In the genomic region with DNA sequence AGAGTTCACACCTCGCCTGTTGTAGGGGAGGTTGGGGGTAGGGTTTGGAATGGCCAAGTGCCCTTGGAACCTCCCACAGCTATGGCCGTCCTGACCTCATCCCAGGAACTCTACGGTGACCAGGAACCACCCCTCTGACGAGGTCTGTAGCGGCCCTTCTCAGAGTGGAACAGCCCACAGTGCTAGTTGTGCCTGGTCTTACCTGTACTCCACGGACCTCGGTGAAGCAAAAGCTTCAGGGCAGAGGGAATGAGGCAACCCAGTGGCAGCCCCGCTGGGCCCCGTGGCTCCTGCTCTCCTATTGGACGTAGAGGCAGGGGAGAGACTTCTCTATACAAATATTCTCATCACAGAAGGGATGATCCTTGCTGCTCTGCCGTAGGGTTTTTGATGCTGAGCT, we compare ENCODE assay signal across 24 cellular contexts. TPM values are rescaled to one million over a fixed set of nuclear protein-coding genes. Genes with fewer than 3 reads are reported as not detected.
DNase-seq lines count a peak whose midpoint lies in the region; ATAC-seq, FAIRE-seq and TF ChIP-seq lines count a peak whose summit lies in the region.
"Had no signal": no experiment of that assay in that cellular context is flagged by ENCODE, and none has a peak within 500 bp of the region (broad histone marks: within the 10 kb centered on the region; RNA-seq: fewer than 3 reads in every experiment).

No MANE protein-coding gene starts in this region.

- no TSS peak for BruUV-seq in K562 (replicated peaks; lab: Mats Ljungman, UMichigan)

- peak; percentile 9 to 16 for ATAC-seq in activated T-cell treated with anti-CD3 and anti-CD28 coated beads, Interleukin-2, amount 50 U/mL, for 4 hours
- ATAC-seq in K562 = peak; percentile 46
- peak; percentile 6 for ATAC-seq in mucosa of descending colon
- no peak for ATAC-seq in stimulated activated memory B cell treated with anti-CD40 and anti-IgM and Interleukin-4, amounts not matched to agents 10 μg/mL and 1 μg/mL and 100 μg/mL, for 72 hours
- no peak for ATAC-seq in HG03354 (IDR thresholded peaks at IDR 0.05; ENCODE audit: poor library complexity, severe bottlenecking, unreplicated experiment)
- no peak for ATAC-seq in naive thymus-derived CD8-positive, alpha-beta T cell
- ATAC-seq: SK-N-SH treated with all-trans-retinoic acid at 6 μM for 48 hours had no signal

- no peaks in the 10 kb centered on the region for H3K9me3 Mint-ChIP-seq in activated T-cell treated with anti-CD3 and anti-CD28 coated beads, Interleukin-2, amount 50 U/mL, for 4 hours
- H3K9me3 Mint-ChIP-seq in stimulated activated memory B cell treated with anti-CD40 and anti-IgM and Interleukin-4, amounts not matched to agents 10 μg/mL and 1 μg/mL and 100 μg/mL, for 72 hours = no peaks in the 10 kb centered on the region
- H3K9me3 Mint-ChIP-seq in naive thymus-derived CD8-positive, alpha-beta T cell = no peaks in the 10 kb centered on the region

- intact Hi-C loops in K562 (cut with micrococcal nuclease) (no loop called here), mucosa of descending colon (cut with DNase I, micrococcal nuclease) (no loop called here)

- no peaks in the 10 kb centered on the region for H3K9me1 ChIP-seq in K562 (ENCODE audit: control insufficient read depth, insufficient read depth, low read length)

- H3K27ac Mint-ChIP-seq in stimulated activated memory B cell treated with anti-CD40 and anti-IgM and Interleukin-4, amounts not matched to agents 10 μg/mL and 1 μg/mL and 100 μg/mL, for 72 hours = peak overlapping the region; percentile 42
- no peak overlapping the region for H3K27ac Mint-ChIP-seq in naive thymus-derived CD8-positive, alpha-beta T cell

- H3K4me1 ChIP-seq in K562 (replicated peaks in 1 of 2; ENCODE audit: control insufficient read depth in 2 of 2, insufficient read depth in 2 of 2, low read length in 2 of 2) (peaks cover 0 to 10% of the 10 kb centered on the region in 2 experiments; a peak in 1 of 5 replicates), mucosa of descending colon (ENCODE audit: low read depth) (peaks cover 6% of the 10 kb centered on the region)

- no peak overlapping the region for H3K4me2 ChIP-seq in K562 (ENCODE audit: insufficient read depth, low read length)

- H2AFZ ChIP-seq in K562 (ENCODE audit: low read depth, low read length) = no peak overlapping the region

- POLR2A ChIA-PET in K562 (lab: Yijun Ruan, JAX) = interaction anchor here (0.6 kb wide), 1 partner anchor 477 kb away, joined by 3 read pairs; no protein-coding TSS in a partner anchor
- POLR2A ChIA-PET in naive thymus-derived CD8-positive, alpha-beta T cell (lab: Charles Lee) = no interaction called here

- H3K79me2 ChIP-seq in K562 (ENCODE audit: control insufficient read depth, insufficient read depth, low read length) = no peaks in the 10 kb centered on the region

- H3K27me3 Mint-ChIP-seq in activated T-cell treated with anti-CD3 and anti-CD28 coated beads, Interleukin-2, amount 50 U/mL, for 4 hours (ENCODE audit: low read depth) = no peaks in the 10 kb centered on the region
- no peaks in the 10 kb centered on the region for H3K27me3 Mint-ChIP-seq in stimulated activated memory B cell treated with anti-CD40 and anti-IgM and Interleukin-4, amounts not matched to agents 10 μg/mL and 1 μg/mL and 100 μg/mL, for 72 hours
- H3K27me3 Mint-ChIP-seq in naive thymus-derived CD8-positive, alpha-beta T cell = no peaks in the 10 kb centered on the region
- H3K27me3 Mint-ChIP-seq: CD4-positive, alpha-beta memory T cell had no signal

- TF ChIP-seq CTCF in K562 (IDR thresholded peaks at IDR 0.05 in 2 of 3, conservative IDR thresholded peaks at IDR 0.05 in 1 of 3; ENCODE audit: insufficient read depth in 2 of 3, low read depth in 1 of 3, low read length in 3 of 3) (no peak), mucosa of descending colon (IDR thresholded peaks at IDR 0.05) (no peak)

- H3K9me3 ChIP-seq in K562 (replicated peaks; ENCODE audit: control insufficient read depth, insufficient read depth, low read depth, low read length) (no peaks in the 10 kb centered on the region), mucosa of descending colon (no peaks in the 10 kb centered on the region)
- H3K9me3 ChIP-seq: BLaER1 treated with 17β-estradiol and CSF1 and Interleukin-3, amounts not matched to agents 10 nM and 100 nM had no signal

- H3K4me3 Mint-ChIP-seq in activated T-cell treated with anti-CD3 and anti-CD28 coated beads, Interleukin-2, amount 50 U/mL, for 4 hours = no peak overlapping the region
- H3K4me3 Mint-ChIP-seq in stimulated activated memory B cell treated with anti-CD40 and anti-IgM and Interleukin-4, amounts not matched to agents 10 μg/mL and 1 μg/mL and 100 μg/mL, for 72 hours = no peak overlapping the region
- H3K4me3 Mint-ChIP-seq in naive thymus-derived CD8-positive, alpha-beta T cell = no peak overlapping the region
- H3K4me3 Mint-ChIP-seq: CD4-positive, alpha-beta memory T cell had no signal

- in situ Hi-C loops in K562 (cut with MboI) = no loop called here

- H3K36me3 Mint-ChIP-seq in activated T-cell treated with anti-CD3 and anti-CD28 coated beads, Interleukin-2, amount 50 U/mL, for 4 hours (ENCODE audit: insufficient read depth) = peaks cover 18% of the 10 kb centered on the region
- H3K36me3 Mint-ChIP-seq in stimulated activated memory B cell treated with anti-CD40 and anti-IgM and Interleukin-4, amounts not matched to agents 10 μg/mL and 1 μg/mL and 100 μg/mL, for 72 hours = peaks cover 44% of the 10 kb centered on the region
- peaks cover 0 to 45% (median 6%) of the 10 kb centered on the region in 3 donors for H3K36me3 Mint-ChIP-seq in naive thymus-derived CD8-positive, alpha-beta T cell

- no peak for FAIRE-seq in K562 (lab: Jason Lieb, UNC)
- FAIRE-seq: G401.6 had no signal

- CTCF ChIA-PET in K562 (lab: Yijun Ruan, JAX; ENCODE audit: low intra/inter-chr PET ratio) = no interaction called here

- H3K27ac ChIP-seq in K562 (ENCODE audit: extremely low read depth, low read depth, low read length) = no peak overlapping the region
- H3K27ac ChIP-seq: HL-60 had no signal

- 59% methylated on average over 11 of the region's 11 CpGs for WGBS in K562 (ENCODE audit: insufficient coverage, low coverage, missing lambda C conversion rate)

- H3K4me3 ChIP-seq in K562 (no peak overlapping the region), mucosa of descending colon (no peak overlapping the region)
- H3K4me3 ChIP-seq: BLaER1 treated with 17β-estradiol and CSF1 and Interleukin-3, amounts not matched to agents 10 nM and 100 nM had no signal

- DNase-seq in activated T-cell treated with anti-CD3 and anti-CD28 coated beads, Interleukin-2, amount 50 U/mL, for 4 hours = no peak
- DNase-seq in activated T-cell treated with anti-CD3 and anti-CD28 coated beads for 4 hours = no peak
- no peak for DNase-seq in K562 (ENCODE audit: extremely low read depth in 1 of 4, low spot score in 3 of 4)
- DNase-seq in mucosa of descending colon = peak in 1 of 3 donors; percentile 31
- DNase-seq in activated gamma-delta T cell (lab: John Stamatoyannopoulos, UW) = no peak
- DNase-seq in naive thymus-derived CD8-positive, alpha-beta T cell = no peak
- DNase-seq: 8988T; CD4-positive, alpha-beta memory T cell; KG1; NCI-H1105; NCI-H146; NCI-H2029; NCI-H226; NCI-H510A treated with DMSO at 0.1 percent for 48 hours; NCI-H748 treated with DMSO at 0.1 percent for 48 hours; NK-92 treated with Interleukin-12 subunit alpha and Interleukin-12 subunit beta, amount 100 ng/mL, for 24 hours; SIG-M5 had no signal

- H3K4me1 Mint-ChIP-seq in activated T-cell treated with anti-CD3 and anti-CD28 coated beads, Interleukin-2, amount 50 U/mL, for 4 hours (ENCODE audit: low read depth) = no peaks in the 10 kb centered on the region
- no peaks in the 10 kb centered on the region for H3K4me1 Mint-ChIP-seq in stimulated activated memory B cell treated with anti-CD40 and anti-IgM and Interleukin-4, amounts not matched to agents 10 μg/mL and 1 μg/mL and 100 μg/mL, for 72 hours
- H3K4me1 Mint-ChIP-seq in naive thymus-derived CD8-positive, alpha-beta T cell = peaks cover 0 to 3% (median 1%) of the 10 kb centered on the region in 4 donors

- no peak overlapping the region; a peak in 1 of 4 replicates for H3K9ac ChIP-seq in K562 (ENCODE audit: insufficient read depth in 1 of 2, low read depth in 2 of 2, low read length in 2 of 2)
- H3K9ac ChIP-seq: BLaER1 treated with 17β-estradiol and CSF1 and Interleukin-3, amounts not matched to agents 10 nM and 100 nM had no signal

- TF ChIP-seq POLR2A in K562 (conservative IDR thresholded peaks at IDR 0.05) = peak; percentile 52; the same call in 1 of the 2 replicates

- H3K27me3 ChIP-seq in K562 (ENCODE audit: control insufficient read depth in 2 of 2, insufficient read depth in 2 of 2, low read length in 2 of 2) = no peaks in the 10 kb centered on the region
- H3K27me3 ChIP-seq: BLaER1 treated with 17β-estradiol and CSF1 and Interleukin-3, amounts not matched to agents 10 nM and 100 nM had no signal

- no peak for TF ChIP-seq RAD21 in K562 (CRISPR knock-in tag; conservative IDR thresholded peaks at IDR 0.05 in 1 of 2, IDR thresholded peaks at IDR 0.05 in 1 of 2)

- H3K36me3 ChIP-seq in K562 (ENCODE audit: control insufficient read depth, insufficient read depth, low read length) = peaks cover 44% of the 10 kb centered on the region; the same call in 2 of the 3 replicates
- peaks cover 3% of the 10 kb centered on the region for H3K36me3 ChIP-seq in mucosa of descending colon (ENCODE audit: low read depth)

- no peaks in the 10 kb centered on the region for H4K20me1 ChIP-seq in K562 (replicated peaks; ENCODE audit: control insufficient read depth, insufficient read depth, low read length)

- TF ChIP-seq EP300 in K562 (IDR thresholded peaks at IDR 0.05; ENCODE audit: low read length) = no peak

RNA-seq across cellular contexts. Expression of gene TSSK6, which starts 7.1 kb away (rescaled TPM):
- 1 to 10 TPM; 3.6 to 3.8 (median 3.8) TPM for total RNA-seq in activated T-cell treated with anti-CD3 and anti-CD28 coated beads, Interleukin-2, amount 50 U/mL, for 4 hours
- 1.3 and 7.5 TPM in 2 replicates for total RNA-seq in K562 (2011; cell fraction: chromatin; rRNA removed; ENCODE audit: low replicate concordance)
- 14.5 and 15.7 TPM in 2 replicates for total RNA-seq in K562 (2011; cell fraction: nucleolus; rRNA removed)
- total RNA-seq in K562 (2011; cell fraction: nucleoplasm; rRNA removed) = 4.5 TPM in 2 replicates
- total RNA-seq in K562 (2014; rRNA removed) = 2.0 and 2.1 TPM in 2 replicates
- 0.22 TPM in 1 of 2 replicates, not detected in the other for total RNA-seq in K562 (2014; rRNA removed; fragmentation: Illumina TruSeq; extraction: Trizol)
- total RNA-seq in K562 (2015; rRNA removed; fragmentation: Illumina TruSeq; extraction: Trizol) = 0.76 and 0.90 TPM in 2 replicates
- total RNA-seq in K562 (2021) = 2.4 and 2.6 TPM in 2 replicates
- polyA plus RNA-seq in K562 (2011; rRNA removed) = 0.93 and 1.8 TPM in 2 replicates
- 2.5 and 7.7 TPM in 2 replicates for polyA plus RNA-seq in K562 (2011; cell fraction: cytosol; rRNA removed)
- polyA plus RNA-seq in K562 (2011; cell fraction: nucleus; rRNA removed) = 3.6 and 7.5 TPM in 2 replicates
- polyA plus RNA-seq in K562 (2012) = 1.3 and 2.7 TPM in 2 replicates
- 0.21 and 0.39 TPM in 2 replicates for polyA plus RNA-seq in K562 (2014; fragmentation: Illumina TruSeq; extraction: Trizol)
- polyA plus RNA-seq in K562 (2014; fragmentation: Nextera tagmentation; extraction: Ambion mirVana) = not detected
- polyA plus RNA-seq in K562 (2014; rRNA removed) = 2.4 and 3.9 TPM in 2 replicates
- 0.54 and 0.67 TPM in 2 replicates for polyA minus RNA-seq in K562 (2011; rRNA and poly(A)+ RNA removed)
- polyA minus RNA-seq in K562 (2011; cell fraction: cytosol; rRNA and poly(A)+ RNA removed) = 1.4 TPM in 1 of 2 replicates, not detected in the other
- 7.4 and 9.3 TPM in 2 replicates for polyA minus RNA-seq in K562 (2011; cell fraction: nucleus; rRNA and poly(A)+ RNA removed)
- 1 to 10 TPM; 1.8 to 2.5 (median 2.3) TPM for total RNA-seq in mucosa of descending colon
- 10 to 100 TPM in 1 of 2 experiments, 1 to 10 TPM in 1; 9.3 to 10.8 TPM for total RNA-seq in naive thymus-derived CD8-positive, alpha-beta T cell
- polyA plus RNA-seq in naive thymus-derived CD8-positive, alpha-beta T cell = 1 to 10 TPM in 2 of 3 donors, under 1 TPM in 1; 0.59 to 3.7 (median 3.1) TPM

RNA-seq across cellular contexts. Expression of gene NDUFA13, which starts 7.8 kb away (rescaled TPM):
- total RNA-seq in activated T-cell treated with anti-CD3 and anti-CD28 coated beads, Interleukin-2, amount 50 U/mL, for 4 hours = 100 to 1,000 TPM; 431 to 445 (median 436) TPM
- total RNA-seq in K562 (2011; cell fraction: chromatin; rRNA removed; ENCODE audit: low replicate concordance) = 115 and 283 TPM in 2 replicates
- 289 and 359 TPM in 2 replicates for total RNA-seq in K562 (2011; cell fraction: nucleolus; rRNA removed)
- total RNA-seq in K562 (2011; cell fraction: nucleoplasm; rRNA removed) = 176 and 255 TPM in 2 replicates
- 386 and 429 TPM in 2 replicates for total RNA-seq in K562 (2014; rRNA removed)
- 74.8 and 146 TPM in 2 replicates for total RNA-seq in K562 (2014; rRNA removed; fragmentation: Illumina TruSeq; extraction: Trizol)
- 397 and 447 TPM in 2 replicates for total RNA-seq in K562 (2015; rRNA removed; fragmentation: Illumina TruSeq; extraction: Trizol)
- total RNA-seq in K562 (2021) = 522 and 559 TPM in 2 replicates
- polyA plus RNA-seq in K562 (2011; rRNA removed) = 340 and 343 TPM in 2 replicates
- polyA plus RNA-seq in K562 (2011; cell fraction: cytosol; rRNA removed) = 881 and 1,009 TPM in 2 replicates
- 249 and 320 TPM in 2 replicates for polyA plus RNA-seq in K562 (2011; cell fraction: nucleus; rRNA removed)
- 401 and 675 TPM in 2 replicates for polyA plus RNA-seq in K562 (2012)
- 298 and 395 TPM in 2 replicates for polyA plus RNA-seq in K562 (2014; fragmentation: Illumina TruSeq; extraction: Trizol)
- 100 to 1,000 TPM; 263 to 440 TPM for polyA plus RNA-seq in K562 (2014; fragmentation: Nextera tagmentation; extraction: Ambion mirVana)
- 596 and 801 TPM in 2 replicates for polyA plus RNA-seq in K562 (2014; rRNA removed)
- polyA minus RNA-seq in K562 (2011; rRNA and poly(A)+ RNA removed) = 72.8 and 113 TPM in 2 replicates
- 98.7 and 142 TPM in 2 replicates for polyA minus RNA-seq in K562 (2011; cell fraction: cytosol; rRNA and poly(A)+ RNA removed)
- polyA minus RNA-seq in K562 (2011; cell fraction: nucleus; rRNA and poly(A)+ RNA removed) = 52.4 and 62.5 TPM in 2 replicates
- 100 to 1,000 TPM; 347 to 437 (median 348) TPM for total RNA-seq in mucosa of descending colon
- total RNA-seq in naive thymus-derived CD8-positive, alpha-beta T cell = 100 to 1,000 TPM; 177 to 180 TPM
- polyA plus RNA-seq in naive thymus-derived CD8-positive, alpha-beta T cell = 100 to 1,000 TPM; 329 to 360 (median 338) TPM

RNA-seq across cellular contexts. Expression of gene YJEFN3, which starts 20.5 kb away (rescaled TPM):
- total RNA-seq in activated T-cell treated with anti-CD3 and anti-CD28 coated beads, Interleukin-2, amount 50 U/mL, for 4 hours = 10 to 100 TPM; 10.6 to 13.7 (median 13.4) TPM
- 31.5 and 32.8 TPM in 2 replicates for total RNA-seq in K562 (2011; cell fraction: chromatin; rRNA removed; ENCODE audit: low replicate concordance)
- 14.5 and 16.2 TPM in 2 replicates for total RNA-seq in K562 (2011; cell fraction: nucleolus; rRNA removed)
- total RNA-seq in K562 (2011; cell fraction: nucleoplasm; rRNA removed) = 22.3 and 39.8 TPM in 2 replicates
- total RNA-seq in K562 (2014; rRNA removed) = 1.3 and 1.5 TPM in 2 replicates
- 0.86 and 0.98 TPM in 2 replicates for total RNA-seq in K562 (2014; rRNA removed; fragmentation: Illumina TruSeq; extraction: Trizol)
- total RNA-seq in K562 (2015; rRNA removed; fragmentation: Illumina TruSeq; extraction: Trizol) = 1.1 TPM in 2 replicates
- 3.6 and 4.8 TPM in 2 replicates for total RNA-seq in K562 (2021)
- 1.0 and 1.6 TPM in 2 replicates for polyA plus RNA-seq in K562 (2011; rRNA removed)
- polyA plus RNA-seq in K562 (2011; cell fraction: cytosol; rRNA removed) = 0.86 and 2.6 TPM in 2 replicates
- polyA plus RNA-seq in K562 (2011; cell fraction: nucleus; rRNA removed) = 12.5 and 30.5 TPM in 2 replicates
- polyA plus RNA-seq in K562 (2012) = 4.6 and 18.0 TPM in 2 replicates
- 2.9 and 3.8 TPM in 2 replicates for polyA plus RNA-seq in K562 (2014; fragmentation: Illumina TruSeq; extraction: Trizol)
- polyA plus RNA-seq in K562 (2014; fragmentation: Nextera tagmentation; extraction: Ambion mirVana) = under 1 TPM in 1 of 2 experiments, not detected in 1; 0.04 TPM
- polyA plus RNA-seq in K562 (2014; rRNA removed) = 4.8 and 5.8 TPM in 2 replicates
- 0.81 and 1.1 TPM in 2 replicates for polyA minus RNA-seq in K562 (2011; rRNA and poly(A)+ RNA removed)
- polyA minus RNA-seq in K562 (2011; cell fraction: cytosol; rRNA and poly(A)+ RNA removed) = 0.46 and 1.0 TPM in 2 replicates
- 2.4 and 2.7 TPM in 2 replicates for polyA minus RNA-seq in K562 (2011; cell fraction: nucleus; rRNA and poly(A)+ RNA removed)
- 10 to 100 TPM in 2 of 3 donors, 1 to 10 TPM in 1; 6.0 to 12.6 (median 10.6) TPM for total RNA-seq in mucosa of descending colon
- 10 to 100 TPM; 11.1 to 12.8 TPM for total RNA-seq in naive thymus-derived CD8-positive, alpha-beta T cell
- under 1 TPM in 2 of 3 donors, not detected in 1; 0.08 to 0.63 TPM for polyA plus RNA-seq in naive thymus-derived CD8-positive, alpha-beta T cell

RNA-seq across cellular contexts. Expression of gene CILP2, which starts 29.8 kb away (rescaled TPM):
- under 1 TPM; 0.13 to 0.19 (median 0.18) TPM for total RNA-seq in activated T-cell treated with anti-CD3 and anti-CD28 coated beads, Interleukin-2, amount 50 U/mL, for 4 hours
- 0.09 and 0.56 TPM in 2 replicates for total RNA-seq in K562 (2011; cell fraction: chromatin; rRNA removed; ENCODE audit: low replicate concordance)
- total RNA-seq in K562 (2011; cell fraction: nucleolus; rRNA removed) = 0.53 and 0.67 TPM in 2 replicates
- total RNA-seq in K562 (2011; cell fraction: nucleoplasm; rRNA removed) = 0.29 and 0.46 TPM in 2 replicates
- total RNA-seq in K562 (2014; rRNA removed) (0.23 and 0.33 TPM in 2 replicates), K562 (2014; rRNA removed; fragmentation: Illumina TruSeq; extraction: Trizol) (0.04 TPM in 1 of 2 replicates, not detected in the other), K562 (2015; rRNA removed; fragmentation: Illumina TruSeq; extraction: Trizol) (0.08 and 0.11 TPM in 2 replicates), K562 (2021) (0.29 and 0.35 TPM in 2 replicates), mucosa of descending colon (under 1 TPM in 1 of 3 donors, not detected in 2; 0.09 TPM)
- polyA plus RNA-seq in K562 (2011; rRNA removed) (0.04 and 0.07 TPM in 2 replicates), K562 (2014; fragmentation: Illumina TruSeq; extraction: Trizol) (0.04 TPM in 2 replicates), K562 (2014; fragmentation: Nextera tagmentation; extraction: Ambion mirVana) (not detected), K562 (2014; rRNA removed) (0.05 and 0.31 TPM in 2 replicates)
- polyA plus RNA-seq in K562 (2011; cell fraction: cytosol; rRNA removed) = 0.01 and 0.67 TPM in 2 replicates
- polyA plus RNA-seq in K562 (2011; cell fraction: nucleus; rRNA removed) = 0.22 and 0.77 TPM in 2 replicates
- 0.05 and 0.29 TPM in 2 replicates for polyA plus RNA-seq in K562 (2012)
- polyA minus RNA-seq in K562 (2011; rRNA and poly(A)+ RNA removed) = 0.14 TPM in 1 of 2 replicates, not detected in the other
- not detected in 2 replicates for polyA minus RNA-seq in K562 (2011; cell fraction: cytosol; rRNA and poly(A)+ RNA removed)
- 0.22 and 0.27 TPM in 2 replicates for polyA minus RNA-seq in K562 (2011; cell fraction: nucleus; rRNA and poly(A)+ RNA removed)
- under 1 TPM; 0.31 to 0.41 TPM for total RNA-seq in naive thymus-derived CD8-positive, alpha-beta T cell
- under 1 TPM in 2 of 3 donors, not detected in 1; 0.56 to 0.64 TPM for polyA plus RNA-seq in naive thymus-derived CD8-positive, alpha-beta T cell
- total RNA-seq: HT-29 had no signal
- polyA plus RNA-seq: CD4-positive, alpha-beta memory T cell had no signal

Comparison
In these comparisons a context has a peak if more than half of its experiments do, and no peak if none do; other contexts are left out.
1. ATAC-seq: peak in activated T-cell treated with anti-CD3 and anti-CD28 coated beads, Interleukin-2, amount 50 U/mL, for 4 hours (2 of 2), K562 (single experiment) and mucosa of descending colon (single experiment); none in stimulated activated memory B cell treated with anti-CD40 and anti-IgM and Interleukin-4, amounts not matched to agents 10 μg/mL and 1 μg/mL and 100 μg/mL, for 72 hours (single experiment), HG03354 (single experiment) and naive thymus-derived CD8-positive, alpha-beta T cell (0 of 2).